37 cellular contexts compared by ENCODE assay signal in genomic region chr9:27280249-27280648, GRCh38. TPM values are rescaled to one million over a fixed set of nuclear protein-coding genes. Genes with fewer than 3 reads are reported as not detected.
"Had no signal": no experiment of that assay in that cellular context is flagged by ENCODE, and none has a peak within 500 bp of the region (broad histone marks: within the 10 kb centered on the region; RNA-seq: fewer than 3 reads in every experiment).

No MANE protein-coding gene starts in this region.

- H3K27me3 ChIP-seq: adrenal gland, ascending aorta, breast epithelium, cardiac muscle cell, colonic mucosa, dorsolateral prefrontal cortex, heart left ventricle had no signal

- H3K4me1 ChIP-seq: adrenal gland, ascending aorta, breast epithelium, colonic mucosa had no signal

- H3K27ac ChIP-seq: adrenal gland, ascending aorta, cardiac muscle cell, colonic mucosa, dorsolateral prefrontal cortex, WERI-Rb-1 had no signal

- H3K9me3 ChIP-seq: adrenal gland, ascending aorta, breast epithelium, colonic mucosa, heart left ventricle had no signal

- ATAC-seq: activated CD4-positive, alpha-beta T cell treated with anti-CD3 and anti-CD28 coated beads for 36 hours; activated CD8-positive, alpha-beta memory T cell treated with anti-CD3 and anti-CD28 coated beads, Interleukin-2, amount 10 ng/mL, durations not matched to agents 7 days and 5 days; activated CD8-positive, alpha-beta T cell treated with anti-CD3 and anti-CD28 coated beads, Interleukin-2, amount 10 ng/mL, durations not matched to agents 7 days and 5 days; activated naive CD8-positive, alpha-beta T cell treated with anti-CD3 and anti-CD28 coated beads, Interleukin-2, amount 50 U/mL, for 24 hours; esophagus mucosa; T-helper 17 cell had no signal

- H3K36me3 ChIP-seq: adrenal gland, ascending aorta, breast epithelium, cardiac muscle cell, colonic mucosa, heart left ventricle, WERI-Rb-1 had no signal

- H3K4me3 ChIP-seq: adrenal gland, ascending aorta, cardiac muscle cell, colonic mucosa had no signal

- DNase-seq: activated CD4-positive, alpha-beta memory T cell treated with anti-CD3 and anti-CD28 coated beads for 36 hours; activated CD4-positive, alpha-beta T cell treated with anti-CD3 and anti-CD28 coated beads for 36 hours; activated CD4-positive, alpha-beta T cell treated with anti-CD3 and anti-CD28 coated beads, Interleukin-2, amount 10 ng/mL, durations not matched to agents 24 days and 14 days; activated CD4-positive, CD25-positive, alpha-beta regulatory T cell; activated CD4-positive, CD25-positive, alpha-beta regulatory T cell treated with anti-CD3 and anti-CD28 coated beads, Interleukin-2, amount 50 U/mL, for 72 hours; activated CD8-positive, alpha-beta memory T cell treated with anti-CD3 and anti-CD28 coated beads, Interleukin-2, amount 10 ng/mL, durations not matched to agents 7 days and 5 days; activated CD8-positive, alpha-beta memory T cell treated with anti-CD3 and anti-CD28 coated beads, Interleukin-2, amount 50 U/mL, for 4 hours; activated CD8-positive, alpha-beta T cell treated with anti-CD3 and anti-CD28 coated beads, Interleukin-2, amount 10 ng/mL, durations not matched to agents 7 days and 5 days; activated effector memory CD4-positive, alpha-beta T cell treated with anti-CD3 and anti-CD28 coated beads, Interleukin-2, amount 50 U/mL, for 16 hours; activated naive CD4-positive, alpha-beta T cell treated with anti-CD3 and anti-CD28 coated beads for 36 hours; activated naive CD8-positive, alpha-beta T cell treated with anti-CD3 and anti-CD28 coated beads for 36 hours; activated naive CD8-positive, alpha-beta T cell treated with anti-CD3 and anti-CD28 coated beads, Interleukin-2, amount 50 U/mL, for 24 hours; activated T-cell treated with anti-CD3 and anti-CD28 coated beads, Interleukin-2, amount 50 U/mL, for 1 hour; activated T-cell treated with anti-CD3 and anti-CD28 coated beads, Interleukin-2, amount 50 U/mL, for 48 hours; amygdala; central memory CD4-positive, alpha-beta T cell; cerebellar nuclear complex; colonic mucosa; dorsolateral prefrontal cortex; effector memory CD4-positive, alpha-beta T cell; endodermal cell; foreskin fibroblast; glutamatergic neuron; heart left ventricle; T-helper 1 cell; T-helper 17 cell; T1000; WERI-Rb-1 had no signal

RNA-seq across cellular contexts. Expression of gene EQTN, which starts 16.7 kb away (rescaled TPM):
- total RNA-seq: activated CD4-positive, alpha-beta memory T cell treated with anti-CD3 and anti-CD28 coated beads for 36 hours; activated CD4-positive, alpha-beta T cell treated with anti-CD3 and anti-CD28 coated beads for 36 hours; activated CD4-positive, alpha-beta T cell treated with anti-CD3 and anti-CD28 coated beads, Interleukin-2, amount 10 ng/mL, durations not matched to agents 24 days and 14 days; activated CD8-positive, alpha-beta memory T cell treated with anti-CD3 and anti-CD28 coated beads for 36 hours; activated CD8-positive, alpha-beta memory T cell treated with anti-CD3 and anti-CD28 coated beads, Interleukin-2, amount 10 ng/mL, durations not matched to agents 7 days and 5 days; activated CD8-positive, alpha-beta T cell treated with anti-CD3 and anti-CD28 coated beads, Interleukin-2, amount 10 ng/mL, durations not matched to agents 7 days and 5 days; activated naive CD4-positive, alpha-beta T cell treated with anti-CD3 and anti-CD28 coated beads for 36 hours; activated naive CD8-positive, alpha-beta T cell treated with anti-CD3 and anti-CD28 coated beads for 36 hours; activated T-helper 1 cell treated with anti-CD3 and anti-CD28 coated beads, Interleukin-12 subunit alpha, Interleukin-12 subunit beta, Interleukin-2, Interleukin-4 antibody, amounts not matched to agents 30 ng/mL and 10 ng/mL and 1 ng/mL, durations not matched to agents 14 hours and 24 hours and 36 hours; activated T-helper 2 cell treated with anti-CD3 and anti-CD28 coated beads, Interferon-gamma antibody, Interleukin-2, Interleukin-4, amounts not matched to agents 10 μg/mL and 5 μg/mL and 100 μg/mL, durations not matched to agents 14 hours and 24 hours and 36 hours; adrenal gland; ascending aorta; cardiac muscle cell; endodermal cell; epithelial cell of proximal tubule; esophagus mucosa; heart left ventricle; T-helper 17 cell had no signal
- polyA plus RNA-seq: cardiac muscle cell, heart left ventricle had no signal
